Comparison of ENCODE assay signal across 16 cellular contexts in genomic region chr1:3548156-3548893, GRCh38.
DNase-seq lines count a peak whose midpoint lies in the region; ATAC-seq and TF ChIP-seq lines count a peak whose summit lies in the region.
"Had no signal": no experiment of that assay in that cellular context is flagged by ENCODE, and none has a peak within 500 bp of the region (broad histone marks: within the 10 kb centered on the region; RNA-seq: fewer than 3 reads in every experiment).

No MANE protein-coding gene starts in this region.

- no peak overlapping the region for H2BK12ac ChIP-seq in H9 (ENCODE audit: insufficient read length, low read depth, low read length)

- H3K79me2 ChIP-seq in H9 (ENCODE audit: insufficient read depth, low read length), result no peaks in the 10 kb centered on the region
- no peaks in the 10 kb centered on the region for H3K79me2 ChIP-seq in smooth muscle cell (ENCODE audit: low read depth)
- no peaks in the 10 kb centered on the region for H3K79me2 ChIP-seq in hepatocyte

- H3K9me3 ChIP-seq in H9 (ENCODE audit: control insufficient read depth, low read depth, low read length) (no peaks in the 10 kb centered on the region), adipocyte (ENCODE audit: control insufficient read depth, low read length) (no peaks in the 10 kb centered on the region), smooth muscle cell (replicated peaks; ENCODE audit: low read depth) (no peaks in the 10 kb centered on the region), hepatocyte (ENCODE audit: low read depth) (no peaks in the 10 kb centered on the region)
- H3K9me3 ChIP-seq: thyroid gland had no signal

- H3K4me2 ChIP-seq in H9 (ENCODE audit: insufficient read depth, insufficient read length, low read length) (no peak overlapping the region), smooth muscle cell (peak overlapping the region; percentile 47), hepatocyte (no peak overlapping the region)

- no peaks in the 10 kb centered on the region for H3K79me1 ChIP-seq in H9 (ENCODE audit: insufficient read depth, low read depth, low read length, poor library complexity, severe bottlenecking)

- H3K18ac ChIP-seq in H9 (ENCODE audit: insufficient read length, low read depth, low read length), result no peak overlapping the region

- no peak overlapping the region for H4K5ac ChIP-seq in H9 (ENCODE audit: insufficient read length, low read depth, low read length)

- H3K4me3 Mint-ChIP-seq in H9 (no peak overlapping the region), type B pancreatic cell (no peak overlapping the region)
- H3K4me3 Mint-ChIP-seq: activated CD8-positive, alpha-beta T cell treated with anti-CD3 and anti-CD28 coated beads for 36 hours; activated naive CD4-positive, alpha-beta T cell treated with anti-CD3 and anti-CD28 coated beads, Interleukin-2, amount 10 ng/mL, durations not matched to agents 7 days and 5 days had no signal

- H3K36me3 ChIP-seq in adipocyte (ENCODE audit: control insufficient read depth, insufficient read depth, low read length, severe bottlenecking), result no peaks in the 10 kb centered on the region
- no peaks in the 10 kb centered on the region for H3K36me3 ChIP-seq in smooth muscle cell (ENCODE audit: low read depth)
- H3K36me3 ChIP-seq in hepatocyte (replicated peaks; ENCODE audit: insufficient read depth, low read depth), result no peaks in the 10 kb centered on the region
- H3K36me3 ChIP-seq: thyroid gland had no signal

- H3K9me2 ChIP-seq in hepatocyte (replicated peaks; ENCODE audit: insufficient read depth), result no peaks in the 10 kb centered on the region

- H3K4me3 ChIP-seq in adipocyte (ENCODE audit: low read length) (no peak overlapping the region), smooth muscle cell (no peak overlapping the region), hepatocyte (no peak overlapping the region)
- H3K4me3 ChIP-seq: dorsolateral prefrontal cortex, GM12878, thyroid gland had no signal

- H3K9me3 Mint-ChIP-seq in H9, result no peaks in the 10 kb centered on the region
- no peaks in the 10 kb centered on the region for H3K9me3 Mint-ChIP-seq in type B pancreatic cell
- H3K9me3 Mint-ChIP-seq: activated CD8-positive, alpha-beta T cell treated with anti-CD3 and anti-CD28 coated beads for 36 hours; activated naive CD4-positive, alpha-beta T cell treated with anti-CD3 and anti-CD28 coated beads, Interleukin-2, amount 10 ng/mL, durations not matched to agents 7 days and 5 days had no signal

- H3K36me3 Mint-ChIP-seq in H9 (ENCODE audit: insufficient read depth in 1 of 3, low read depth in 3 of 3) (no peaks in the 10 kb centered on the region), type B pancreatic cell (no peaks in the 10 kb centered on the region)
- H3K36me3 Mint-ChIP-seq: activated naive CD4-positive, alpha-beta T cell treated with anti-CD3 and anti-CD28 coated beads, Interleukin-2, amount 10 ng/mL, durations not matched to agents 7 days and 5 days had no signal

- H3K23me2 ChIP-seq in H9 (ENCODE audit: insufficient read length, low read depth, low read length, poor library complexity, severe bottlenecking), result no peaks in the 10 kb centered on the region

- H3K27me3 Mint-ChIP-seq in H9 (ENCODE audit: low read depth) (no peaks in the 10 kb centered on the region), type B pancreatic cell (no peaks in the 10 kb centered on the region)
- H3K27me3 Mint-ChIP-seq: activated CD8-positive, alpha-beta T cell treated with anti-CD3 and anti-CD28 coated beads for 36 hours; activated naive CD4-positive, alpha-beta T cell treated with anti-CD3 and anti-CD28 coated beads, Interleukin-2, amount 10 ng/mL, durations not matched to agents 7 days and 5 days had no signal

- H2AFZ ChIP-seq in H9 (ENCODE audit: low read length), result no peak overlapping the region
- H2AFZ ChIP-seq in smooth muscle cell (ENCODE audit: low read depth), result no peak overlapping the region
- H2AFZ ChIP-seq in hepatocyte, result no peak overlapping the region

- peak; percentile 27 to 55 for ATAC-seq in left cardiac atrium
- no peak for ATAC-seq in GM21528 (IDR thresholded peaks at IDR 0.05; ENCODE audit: low FRiP score, unreplicated experiment)
- ATAC-seq: activated CD8-positive, alpha-beta T cell treated with anti-CD3 and anti-CD28 coated beads for 36 hours; GM12878; left lobe of liver had no signal

- H3K27ac Mint-ChIP-seq in H9, result no peak overlapping the region; a peak in 1 of 7 replicates
- no peak overlapping the region for H3K27ac Mint-ChIP-seq in type B pancreatic cell
- H3K27ac Mint-ChIP-seq: activated CD8-positive, alpha-beta T cell treated with anti-CD3 and anti-CD28 coated beads for 36 hours; activated naive CD4-positive, alpha-beta T cell treated with anti-CD3 and anti-CD28 coated beads, Interleukin-2, amount 10 ng/mL, durations not matched to agents 7 days and 5 days had no signal

- H2BK20ac ChIP-seq in H9 (ENCODE audit: low read depth, low read length, poor library complexity, severe bottlenecking), result no peak overlapping the region

- peak overlapping the region; percentile 24; the same call in 1 of the 2 replicates for H3K14ac ChIP-seq in H9 (ENCODE audit: insufficient read depth, low read length)

- no peak overlapping the region for H4K8ac ChIP-seq in H9 (replicated peaks; ENCODE audit: insufficient read length, low read depth, low read length)

- H3K23ac ChIP-seq in H9 (ENCODE audit: insufficient read length, low read depth, low read length), result no peak overlapping the region

- no peak overlapping the region for H2AK5ac ChIP-seq in H9 (ENCODE audit: insufficient read length, low read length)

- no peak overlapping the region for H2BK120ac ChIP-seq in H9 (ENCODE audit: low read depth, low read length, poor library complexity, severe bottlenecking)

- no peaks in the 10 kb centered on the region for H3K27me3 ChIP-seq in H9 (ENCODE audit: insufficient read depth, low read length)
- peaks cover 4% of the 10 kb centered on the region for H3K27me3 ChIP-seq in adipocyte (replicated peaks; ENCODE audit: control insufficient read depth, insufficient read depth, low read length)
- no peaks in the 10 kb centered on the region for H3K27me3 ChIP-seq in smooth muscle cell (ENCODE audit: low read depth)
- no peaks in the 10 kb centered on the region for H3K27me3 ChIP-seq in hepatocyte
- H3K27me3 ChIP-seq: thyroid gland had no signal

- intact Hi-C loops in left cardiac atrium (cut with DNase I), result no loop called here

- no peaks in the 10 kb centered on the region; the same call in 1 of the 2 replicates for H3K4me1 ChIP-seq in H9 (ENCODE audit: insufficient read depth, low read length)
- peaks cover 29% of the 10 kb centered on the region for H3K4me1 ChIP-seq in adipocyte (ENCODE audit: control insufficient read depth, insufficient read depth, low read length)
- H3K4me1 ChIP-seq in smooth muscle cell (ENCODE audit: low read depth), result peaks cover 11% of the 10 kb centered on the region
- peaks cover 29% of the 10 kb centered on the region for H3K4me1 ChIP-seq in hepatocyte (ENCODE audit: insufficient read depth)

- no CpG with 5 or more reads among the region's 24 CpGs for WGBS in H9 (ENCODE audit: extremely low coverage, insufficient read length, low lambda C conversion rate)
- 54% methylated on average over 24 of the region's 24 CpGs for WGBS in smooth muscle cell (ENCODE audit: low lambda C conversion rate)
- WGBS in hepatocyte (ENCODE audit: low lambda C conversion rate, missing lambda C conversion rate), result 79% methylated on average over 23 of the region's 24 CpGs

- no peak overlapping the region for H3K56ac ChIP-seq in H9 (ENCODE audit: insufficient read length, low read depth, low read length)

- H3K9ac ChIP-seq in H9 (ENCODE audit: extremely low read depth, insufficient read length, low read length) (no peak overlapping the region), adipocyte (ENCODE audit: low read length) (no peak overlapping the region), smooth muscle cell (ENCODE audit: low read depth) (no peak overlapping the region)

- H4K91ac ChIP-seq in H9 (ENCODE audit: insufficient read length, low read depth, low read length), result no peak overlapping the region

- no peak overlapping the region for H2BK5ac ChIP-seq in H9 (ENCODE audit: insufficient read length, low read length)

- H4K20me1 ChIP-seq in H9 (ENCODE audit: control insufficient read depth, insufficient read depth, insufficient read length) (no peaks in the 10 kb centered on the region), smooth muscle cell (ENCODE audit: low read depth) (no peaks in the 10 kb centered on the region), hepatocyte (ENCODE audit: insufficient read depth, poor library complexity, severe bottlenecking) (no peaks in the 10 kb centered on the region)

- no peak overlapping the region for H2BK15ac ChIP-seq in H9 (ENCODE audit: low read depth, low read length)

- H3K4ac ChIP-seq in H9 (ENCODE audit: low read depth, low read length), result no peak overlapping the region

- DNase-seq in H9 (no peak), adipocyte (ENCODE audit: low read depth) (peak; percentile 71), left cardiac atrium (no peak), smooth muscle cell (lab: John Stamatoyannopoulos, UW; ENCODE audit: unreplicated experiment) (no peak), hepatocyte (ENCODE audit: low spot score) (no peak), type B pancreatic cell (ENCODE audit: extremely low spot score, unreplicated experiment) (no peak), GM10248 (ENCODE audit: extremely low spot score) (no peak)
- DNase-seq: activated CD8-positive, alpha-beta T cell treated with anti-CD3 and anti-CD28 coated beads for 36 hours; activated naive CD4-positive, alpha-beta T cell treated with anti-CD3 and anti-CD28 coated beads, Interleukin-2, amount 10 ng/mL, durations not matched to agents 7 days and 5 days; DMS 273 treated with DMSO at 0.1 percent for 48 hours; dorsolateral prefrontal cortex; stimulated activated CD4-positive, alpha-beta T cell treated with anti-CD3 and anti-CD28 coated beads, Interleukin-12 subunit alpha, Interleukin-12 subunit beta, amount 100 ng/mL, for 4 hours had no signal

- H3K27ac ChIP-seq in H9 (ENCODE audit: insufficient read length, low read depth, low read length) (no peak overlapping the region), smooth muscle cell (ENCODE audit: low read depth) (no peak overlapping the region), hepatocyte (no peak overlapping the region)
- H3K27ac ChIP-seq: dorsolateral prefrontal cortex, thyroid gland had no signal

- CTCF ChIA-PET in GM10248 (lab: Yijun Ruan, JAX), result no interaction called here

- H3K4me1 Mint-ChIP-seq in H9 (peaks cover 0 to 19% of the 10 kb centered on the region in 2 experiments; a peak in 2 of 4 replicates), type B pancreatic cell (ENCODE audit: unreplicated experiment) (peaks cover 5% of the 10 kb centered on the region)
- H3K4me1 Mint-ChIP-seq: activated naive CD4-positive, alpha-beta T cell treated with anti-CD3 and anti-CD28 coated beads, Interleukin-2, amount 10 ng/mL, durations not matched to agents 7 days and 5 days had no signal

- H3F3A ChIP-seq in smooth muscle cell (ENCODE audit: low read depth), result no peaks in the 10 kb centered on the region

- TF ChIP-seq CTCF in H9 (conservative IDR thresholded peaks at IDR 0.05) (no peak), smooth muscle cell (IDR thresholded peaks at IDR 0.05; ENCODE audit: borderline replicate concordance, insufficient read depth, poor library complexity, severe bottlenecking) (no peak), hepatocyte (IDR thresholded peaks at IDR 0.05; ENCODE audit: poor library complexity) (no peak), type B pancreatic cell (conservative IDR thresholded peaks at IDR 0.05) (no peak), GM10248 (IDR thresholded peaks at IDR 0.05; ENCODE audit: control extremely low read depth, extremely low read depth, low read depth, missing control alignments) (no peak)

- no peak overlapping the region for H3T11ph ChIP-seq in H9 (ENCODE audit: low read length)

- POLR2A ChIA-PET in GM10248 (lab: Yijun Ruan, JAX), result no interaction called here
